21 cellular contexts compared by ENCODE assay signal in genomic region chr6:110295451-110296145, GRCh38.
A peak's percentile ranks its signal among the peaks of the same experiment; 100 is the strongest.
DNase-seq lines count a peak whose midpoint lies in the region; ATAC-seq, FAIRE-seq and TF ChIP-seq lines count a peak whose summit lies in the region.
"Had no signal": no experiment of that assay in that cellular context is flagged by ENCODE, and none has a peak within 500 bp of the region (broad histone marks: within the 10 kb centered on the region; RNA-seq: fewer than 3 reads in every experiment).

No MANE protein-coding gene starts in this region.

- WGBS in smooth muscle cell (ENCODE audit: low lambda C conversion rate) = 76% methylated on average over 5 of the region's 5 CpGs

- H3K9me3 Mint-ChIP-seq in astrocyte (ENCODE audit: unreplicated experiment) = no peaks in the 10 kb centered on the region
- no peaks in the 10 kb centered on the region for H3K9me3 Mint-ChIP-seq in neural crest cell
- H3K9me3 Mint-ChIP-seq: activated T-helper 2 cell treated with anti-CD3 and anti-CD28 coated beads, Interferon-gamma antibody, Interleukin-2, Interleukin-4, amounts not matched to agents 10 μg/mL and 5 μg/mL and 100 μg/mL, durations not matched to agents 14 hours and 24 hours and 36 hours had no signal

- H3K36me3 Mint-ChIP-seq in astrocyte (ENCODE audit: low read depth, unreplicated experiment) (no peaks in the 10 kb centered on the region), neural crest cell (ENCODE audit: low read depth) (peaks cover 5% of the 10 kb centered on the region)

- DNase-seq in NCI-H2107 treated with DMSO at 0.1 percent for 48 hours (lab: John Stamatoyannopoulos, UW; ENCODE audit: unreplicated experiment) (peak; percentile 27), NCI-H2107 (lab: John Stamatoyannopoulos, UW) (no peak), NCI-H1930 (lab: John Stamatoyannopoulos, UW) (peak; percentile 20 to 43), astrocyte (ENCODE audit: low read depth) (no peak), neural crest cell (ENCODE audit: low read depth, low spot score) (no peak), NK-92 (lab: John Stamatoyannopoulos, UW; ENCODE audit: unreplicated experiment) (no peak), smooth muscle cell (lab: John Stamatoyannopoulos, UW; ENCODE audit: unreplicated experiment) (no peak), gastrocnemius medialis (no peak)
- DNase-seq: activated CD4-positive, alpha-beta T cell treated with anti-CD3 and anti-CD28 coated beads for 1 hour; NCI-H187 treated with DMSO at 0.1 percent for 48 hours; NK-92 treated with Interleukin-12 subunit alpha and Interleukin-12 subunit beta, amount 100 ng/mL, for 24 hours; thyroid gland had no signal

- no peak for TF ChIP-seq POLR2A in gastrocnemius medialis (IDR thresholded peaks at IDR 0.05)

- H2AFZ ChIP-seq in astrocyte (ENCODE audit: low read depth, low read length) (no peak overlapping the region), smooth muscle cell (ENCODE audit: low read depth) (no peak overlapping the region)

- H3K27ac ChIP-seq in astrocyte (ENCODE audit: low read depth, low read length) (no peak overlapping the region), smooth muscle cell (ENCODE audit: low read depth) (no peak overlapping the region), gastrocnemius medialis (no peak overlapping the region)
- H3K27ac ChIP-seq: 22Rv1, BLaER1, coronary artery, neutrophil, right atrium auricular region, RWPE1, thyroid gland had no signal

- H3F3A ChIP-seq in smooth muscle cell (ENCODE audit: low read depth) = no peaks in the 10 kb centered on the region

- in situ Hi-C loops in gastrocnemius medialis (cut with MboI; ENCODE audit: low sequenced_read_pairs in 4 of 4) = no loop called here

- intact Hi-C loops in gastrocnemius medialis (cut with DNase I; ENCODE audit: low total_unique reads) = no loop called here

- FAIRE-seq in astrocyte (lab: Jason Lieb, UNC) = no peak
- FAIRE-seq: GM19239 had no signal

- H3K36me3 ChIP-seq in astrocyte (ENCODE audit: insufficient read depth, low read length) (no peaks in the 10 kb centered on the region), smooth muscle cell (ENCODE audit: low read depth) (no peaks in the 10 kb centered on the region), gastrocnemius medialis (no peaks in the 10 kb centered on the region)
- H3K36me3 ChIP-seq: BLaER1, neutrophil, right atrium auricular region, thyroid gland had no signal

- no peak overlapping the region for H3K4me3 ChIP-seq in astrocyte (ENCODE audit: insufficient read depth, low read depth, low read length)
- no peak overlapping the region for H3K4me3 ChIP-seq in smooth muscle cell
- H3K4me3 ChIP-seq in gastrocnemius medialis = no peak overlapping the region
- H3K4me3 ChIP-seq: BLaER1, coronary artery, lung, right atrium auricular region, thyroid gland had no signal

- H3K9me3 ChIP-seq in astrocyte (ENCODE audit: insufficient read depth, low read depth, low read length) (no peaks in the 10 kb centered on the region), smooth muscle cell (replicated peaks; ENCODE audit: low read depth) (no peaks in the 10 kb centered on the region), gastrocnemius medialis (no peaks in the 10 kb centered on the region)
- H3K9me3 ChIP-seq: BLaER1, neutrophil, right atrium auricular region, thyroid gland had no signal

- peak overlapping the region; percentile 18 for H3K27ac Mint-ChIP-seq in astrocyte (ENCODE audit: unreplicated experiment)
- H3K27ac Mint-ChIP-seq in neural crest cell (ENCODE audit: unreplicated experiment) = peak overlapping the region; percentile 67
- H3K27ac Mint-ChIP-seq: activated T-helper 2 cell treated with anti-CD3 and anti-CD28 coated beads, Interferon-gamma antibody, Interleukin-2, Interleukin-4, amounts not matched to agents 10 μg/mL and 5 μg/mL and 100 μg/mL, durations not matched to agents 14 hours and 24 hours and 36 hours had no signal

- H3K4me1 Mint-ChIP-seq in astrocyte (ENCODE audit: low read depth, unreplicated experiment) (peaks cover 4% of the 10 kb centered on the region), neural crest cell (peaks cover 11% of the 10 kb centered on the region)

- ATAC-seq in gastrocnemius medialis = no peak

- H3K4me2 ChIP-seq in astrocyte (ENCODE audit: low read length) (no peak overlapping the region), smooth muscle cell (no peak overlapping the region)
- H3K4me2 ChIP-seq: BLaER1 had no signal

- H3K9ac ChIP-seq in astrocyte (ENCODE audit: low read length) = no peak overlapping the region
- no peak overlapping the region for H3K9ac ChIP-seq in smooth muscle cell (ENCODE audit: low read depth)
- H3K9ac ChIP-seq: BLaER1 had no signal

- no peak overlapping the region for H3K4me3 Mint-ChIP-seq in astrocyte (ENCODE audit: unreplicated experiment)
- no peak overlapping the region for H3K4me3 Mint-ChIP-seq in neural crest cell

- H3K79me2 ChIP-seq in astrocyte (ENCODE audit: insufficient read depth, low read length) (no peaks in the 10 kb centered on the region), smooth muscle cell (ENCODE audit: low read depth) (no peaks in the 10 kb centered on the region)

- H3K27me3 Mint-ChIP-seq in astrocyte (ENCODE audit: low read depth, unreplicated experiment) = no peaks in the 10 kb centered on the region
- peaks cover 2% of the 10 kb centered on the region for H3K27me3 Mint-ChIP-seq in neural crest cell (ENCODE audit: low read depth)

- H3K4me1 ChIP-seq in astrocyte (ENCODE audit: insufficient read depth, low read length) (no peaks in the 10 kb centered on the region), smooth muscle cell (ENCODE audit: low read depth) (peaks cover 26% of the 10 kb centered on the region), gastrocnemius medialis (no peaks in the 10 kb centered on the region)
- H3K4me1 ChIP-seq: BLaER1, right atrium auricular region, thyroid gland had no signal

- no peak for TF ChIP-seq CTCF in astrocyte (IDR thresholded peaks at IDR 0.05; ENCODE audit: insufficient read depth, low read depth, low read length)
- TF ChIP-seq CTCF in neural crest cell (conservative IDR thresholded peaks at IDR 0.05) = no peak
- no peak for TF ChIP-seq CTCF in smooth muscle cell (IDR thresholded peaks at IDR 0.05; ENCODE audit: borderline replicate concordance, insufficient read depth, poor library complexity, severe bottlenecking)
- TF ChIP-seq CTCF in gastrocnemius medialis (IDR thresholded peaks at IDR 0.05 in 4 of 5, conservative IDR thresholded peaks at IDR 0.05 in 1 of 5) = no peak

- H4K20me1 ChIP-seq in astrocyte (ENCODE audit: insufficient read depth, low read length) (no peaks in the 10 kb centered on the region), smooth muscle cell (ENCODE audit: low read depth) (no peaks in the 10 kb centered on the region)
- H4K20me1 ChIP-seq: BLaER1 had no signal

- H3K27me3 ChIP-seq in astrocyte (ENCODE audit: insufficient read depth, low read length) (peaks cover 6% of the 10 kb centered on the region), smooth muscle cell (ENCODE audit: low read depth) (no peaks in the 10 kb centered on the region), gastrocnemius medialis (no peaks in the 10 kb centered on the region)
- H3K27me3 ChIP-seq: BLaER1, neutrophil, right atrium auricular region, thyroid gland had no signal

Comparison
In these comparisons a context has a peak if more than half of its experiments do, and no peak if none do; other contexts are left out.
1. DNase-seq: peak in NCI-H2107 treated with DMSO at 0.1 percent for 48 hours (single experiment) and NCI-H1930 (2 of 2); none in NCI-H2107 (single experiment), astrocyte (single experiment), neural crest cell (single experiment), NK-92 (single experiment), smooth muscle cell (single experiment) and gastrocnemius medialis (0 of 2).